ENCODE assay signal across 1 cellular context in the genomic region with DNA sequence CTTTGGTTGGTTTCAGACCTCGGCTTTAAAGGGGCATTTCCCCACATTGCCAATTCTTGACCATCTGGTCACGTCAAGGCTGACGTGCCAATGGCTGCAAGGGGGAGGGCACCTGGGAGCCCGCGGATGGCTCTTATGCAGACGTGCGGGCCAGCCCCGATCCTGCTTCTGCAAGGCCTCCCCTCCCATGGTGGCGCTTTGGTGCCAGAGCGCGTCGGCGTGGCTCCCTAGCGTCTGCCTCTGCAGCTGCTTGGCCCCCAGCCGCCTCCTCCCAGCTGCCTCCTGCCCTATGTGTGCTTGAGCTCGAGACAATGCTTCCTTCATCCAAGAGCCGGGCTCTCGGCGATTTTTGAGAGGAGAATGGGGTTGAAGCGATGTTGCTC.
TF ChIP-seq lines count a peak whose summit lies in the region.

No MANE protein-coding gene starts in this region.

TF ChIP-seq in HEK293, 187 proteins besides CTCF, POLR2A, EP300 and RAD21 (continued from another document):
- TF ChIP-seq, protein P1, sequence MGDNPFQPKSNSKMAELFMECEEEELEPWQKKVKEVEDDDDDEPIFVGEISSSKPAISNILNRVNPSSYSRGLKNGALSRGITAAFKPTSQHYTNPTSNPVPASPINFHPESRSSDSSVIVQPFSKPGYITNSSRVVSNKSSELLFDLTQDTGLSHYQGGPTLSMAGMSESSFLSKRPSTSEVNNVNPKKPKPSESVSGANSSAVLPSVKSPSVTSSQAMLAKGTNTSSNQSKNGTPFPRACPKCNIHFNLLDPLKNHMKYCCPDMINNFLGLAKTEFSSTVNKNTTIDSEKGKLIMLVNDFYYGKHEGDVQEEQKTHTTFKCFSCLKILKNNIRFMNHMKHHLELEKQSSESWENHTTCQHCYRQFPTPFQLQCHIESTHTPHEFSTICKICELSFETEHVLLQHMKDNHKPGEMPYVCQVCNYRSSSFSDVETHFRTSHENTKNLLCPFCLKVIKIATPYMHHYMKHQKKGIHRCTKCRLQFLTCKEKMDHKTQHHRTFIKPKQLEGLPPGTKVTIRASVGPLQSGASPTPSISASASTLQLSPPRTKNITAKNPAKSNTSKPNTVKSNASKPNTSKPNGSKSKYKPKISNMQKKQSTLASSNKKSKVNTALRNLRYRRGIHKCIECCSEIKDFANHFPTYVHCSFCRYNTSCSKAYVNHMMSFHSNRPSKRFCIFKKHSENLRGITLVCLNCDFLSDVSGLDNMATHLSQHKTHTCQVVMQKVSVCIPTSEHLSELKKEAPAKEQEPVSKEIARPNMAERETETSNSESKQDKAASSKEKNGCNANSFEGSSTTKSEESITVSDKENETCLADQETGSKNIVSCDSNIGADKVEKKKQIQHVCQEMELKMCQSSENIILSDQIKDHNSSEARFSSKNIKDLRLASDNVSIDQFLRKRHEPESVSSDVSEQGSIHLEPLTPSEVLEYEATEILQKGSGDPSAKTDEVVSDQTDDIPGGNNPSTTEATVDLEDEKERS (tag by site-specific recombination; IDR thresholded peaks at IDR 0.05): no peak
- TF ChIP-seq ZNF423 (tag by site-specific recombination; IDR thresholded peaks at IDR 0.05) (0 out of 2 replicates have a peak, but pooled peaks have one; percentile 30), EGR2 (tag by site-specific recombination; IDR thresholded peaks at IDR 0.05; ENCODE audit: low read depth) (peak; percentile 51; the same call in 1 of the 2 replicates), ZNF600 (tag by site-specific recombination; IDR thresholded peaks at IDR 0.05) (peak; percentile 95), ZXDB (tag by site-specific recombination; IDR thresholded peaks at IDR 0.05) (no peak), YY2 (tag by site-specific recombination; IDR thresholded peaks at IDR 0.05) (no peak), ZNF596 (tag by site-specific recombination; IDR thresholded peaks at IDR 0.05) (no peak), GLIS2 (tag by site-specific recombination; IDR thresholded peaks at IDR 0.05) (peak; percentile 40; the same call in 1 of the 2 replicates), ZNF394 (tag by site-specific recombination; IDR thresholded peaks at IDR 0.05; ENCODE audit: borderline replicate concordance) (no peak), ZNF341 (tag by site-specific recombination; IDR thresholded peaks at IDR 0.05; ENCODE audit: low read depth) (no peak), ZNF23 (tag by site-specific recombination; IDR thresholded peaks at IDR 0.05; ENCODE audit: borderline replicate concordance) (no peak), SP2 (tag by site-specific recombination; IDR thresholded peaks at IDR 0.05) (peak; percentile 29; the same call in 1 of the 2 replicates), WT1 (tag by site-specific recombination; IDR thresholded peaks at IDR 0.05) (no peak), ZNF132 (tag by site-specific recombination; IDR thresholded peaks at IDR 0.05; ENCODE audit: borderline replicate concordance) (no peak), KLF1 (tag by site-specific recombination; IDR thresholded peaks at IDR 0.05) (0 out of 2 replicates have a peak, but pooled peaks have one; percentile 15), ZFHX2 (tag by site-specific recombination; conservative IDR thresholded peaks at IDR 0.05) (0 out of 2 replicates have a peak, but pooled peaks have one; percentile 33)
- TF ChIP-seq, protein P2, sequence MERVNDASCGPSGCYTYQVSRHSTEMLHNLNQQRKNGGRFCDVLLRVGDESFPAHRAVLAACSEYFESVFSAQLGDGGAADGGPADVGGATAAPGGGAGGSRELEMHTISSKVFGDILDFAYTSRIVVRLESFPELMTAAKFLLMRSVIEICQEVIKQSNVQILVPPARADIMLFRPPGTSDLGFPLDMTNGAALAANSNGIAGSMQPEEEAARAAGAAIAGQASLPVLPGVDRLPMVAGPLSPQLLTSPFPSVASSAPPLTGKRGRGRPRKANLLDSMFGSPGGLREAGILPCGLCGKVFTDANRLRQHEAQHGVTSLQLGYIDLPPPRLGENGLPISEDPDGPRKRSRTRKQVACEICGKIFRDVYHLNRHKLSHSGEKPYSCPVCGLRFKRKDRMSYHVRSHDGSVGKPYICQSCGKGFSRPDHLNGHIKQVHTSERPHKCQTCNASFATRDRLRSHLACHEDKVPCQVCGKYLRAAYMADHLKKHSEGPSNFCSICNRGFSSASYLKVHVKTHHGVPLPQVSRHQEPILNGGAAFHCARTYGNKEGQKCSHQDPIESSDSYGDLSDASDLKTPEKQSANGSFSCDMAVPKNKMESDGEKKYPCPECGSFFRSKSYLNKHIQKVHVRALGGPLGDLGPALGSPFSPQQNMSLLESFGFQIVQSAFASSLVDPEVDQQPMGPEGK (tag by site-specific recombination; IDR thresholded peaks at IDR 0.05): peak; percentile 64
- TF ChIP-seq, protein P3, sequence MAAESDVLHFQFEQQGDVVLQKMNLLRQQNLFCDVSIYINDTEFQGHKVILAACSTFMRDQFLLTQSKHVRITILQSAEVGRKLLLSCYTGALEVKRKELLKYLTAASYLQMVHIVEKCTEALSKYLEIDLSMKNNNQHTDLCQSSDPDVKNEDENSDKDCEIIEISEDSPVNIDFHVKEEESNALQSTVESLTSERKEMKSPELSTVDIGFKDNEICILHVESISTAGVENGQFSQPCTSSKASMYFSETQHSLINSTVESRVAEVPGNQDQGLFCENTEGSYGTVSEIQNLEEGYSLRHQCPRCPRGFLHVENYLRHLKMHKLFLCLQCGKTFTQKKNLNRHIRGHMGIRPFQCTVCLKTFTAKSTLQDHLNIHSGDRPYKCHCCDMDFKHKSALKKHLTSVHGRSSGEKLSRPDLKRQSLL (tag by site-specific recombination; IDR thresholded peaks at IDR 0.05): peak; percentile 62; the same call in 1 of the 2 replicates
- TF ChIP-seq, protein P4, sequence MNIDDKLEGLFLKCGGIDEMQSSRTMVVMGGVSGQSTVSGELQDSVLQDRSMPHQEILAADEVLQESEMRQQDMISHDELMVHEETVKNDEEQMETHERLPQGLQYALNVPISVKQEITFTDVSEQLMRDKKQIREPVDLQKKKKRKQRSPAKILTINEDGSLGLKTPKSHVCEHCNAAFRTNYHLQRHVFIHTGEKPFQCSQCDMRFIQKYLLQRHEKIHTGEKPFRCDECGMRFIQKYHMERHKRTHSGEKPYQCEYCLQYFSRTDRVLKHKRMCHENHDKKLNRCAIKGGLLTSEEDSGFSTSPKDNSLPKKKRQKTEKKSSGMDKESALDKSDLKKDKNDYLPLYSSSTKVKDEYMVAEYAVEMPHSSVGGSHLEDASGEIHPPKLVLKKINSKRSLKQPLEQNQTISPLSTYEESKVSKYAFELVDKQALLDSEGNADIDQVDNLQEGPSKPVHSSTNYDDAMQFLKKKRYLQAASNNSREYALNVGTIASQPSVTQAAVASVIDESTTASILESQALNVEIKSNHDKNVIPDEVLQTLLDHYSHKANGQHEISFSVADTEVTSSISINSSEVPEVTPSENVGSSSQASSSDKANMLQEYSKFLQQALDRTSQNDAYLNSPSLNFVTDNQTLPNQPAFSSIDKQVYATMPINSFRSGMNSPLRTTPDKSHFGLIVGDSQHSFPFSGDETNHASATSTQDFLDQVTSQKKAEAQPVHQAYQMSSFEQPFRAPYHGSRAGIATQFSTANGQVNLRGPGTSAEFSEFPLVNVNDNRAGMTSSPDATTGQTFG (tag by site-specific recombination; IDR thresholded peaks at IDR 0.05; ENCODE audit: borderline replicate concordance): no peak
- TF ChIP-seq, protein P5, sequence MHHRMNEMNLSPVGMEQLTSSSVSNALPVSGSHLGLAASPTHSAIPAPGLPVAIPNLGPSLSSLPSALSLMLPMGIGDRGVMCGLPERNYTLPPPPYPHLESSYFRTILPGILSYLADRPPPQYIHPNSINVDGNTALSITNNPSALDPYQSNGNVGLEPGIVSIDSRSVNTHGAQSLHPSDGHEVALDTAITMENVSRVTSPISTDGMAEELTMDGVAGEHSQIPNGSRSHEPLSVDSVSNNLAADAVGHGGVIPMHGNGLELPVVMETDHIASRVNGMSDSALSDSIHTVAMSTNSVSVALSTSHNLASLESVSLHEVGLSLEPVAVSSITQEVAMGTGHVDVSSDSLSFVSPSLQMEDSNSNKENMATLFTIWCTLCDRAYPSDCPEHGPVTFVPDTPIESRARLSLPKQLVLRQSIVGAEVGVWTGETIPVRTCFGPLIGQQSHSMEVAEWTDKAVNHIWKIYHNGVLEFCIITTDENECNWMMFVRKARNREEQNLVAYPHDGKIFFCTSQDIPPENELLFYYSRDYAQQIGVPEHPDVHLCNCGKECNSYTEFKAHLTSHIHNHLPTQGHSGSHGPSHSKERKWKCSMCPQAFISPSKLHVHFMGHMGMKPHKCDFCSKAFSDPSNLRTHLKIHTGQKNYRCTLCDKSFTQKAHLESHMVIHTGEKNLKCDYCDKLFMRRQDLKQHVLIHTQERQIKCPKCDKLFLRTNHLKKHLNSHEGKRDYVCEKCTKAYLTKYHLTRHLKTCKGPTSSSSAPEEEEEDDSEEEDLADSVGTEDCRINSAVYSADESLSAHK (tag by site-specific recombination; IDR thresholded peaks at IDR 0.05): no peak
- TF ChIP-seq, protein P6, sequence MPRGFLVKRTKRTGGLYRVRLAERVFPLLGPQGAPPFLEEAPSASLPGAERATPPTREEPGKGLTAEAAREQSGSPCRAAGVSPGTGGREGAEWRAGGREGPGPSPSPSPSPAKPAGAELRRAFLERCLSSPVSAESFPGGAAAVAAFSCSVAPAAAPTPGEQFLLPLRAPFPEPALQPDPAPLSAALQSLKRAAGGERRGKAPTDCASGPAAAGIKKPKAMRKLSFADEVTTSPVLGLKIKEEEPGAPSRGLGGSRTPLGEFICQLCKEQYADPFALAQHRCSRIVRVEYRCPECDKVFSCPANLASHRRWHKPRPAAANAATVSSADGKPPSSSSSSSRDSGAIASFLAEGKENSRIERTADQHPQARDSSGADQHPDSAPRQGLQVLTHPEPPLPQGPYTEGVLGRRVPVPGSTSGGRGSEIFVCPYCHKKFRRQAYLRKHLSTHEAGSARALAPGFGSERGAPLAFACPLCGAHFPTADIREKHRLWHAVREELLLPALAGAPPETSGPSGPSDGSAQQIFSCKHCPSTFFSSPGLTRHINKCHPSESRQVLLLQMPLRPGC (tag by site-specific recombination; IDR thresholded peaks at IDR 0.05): no peak
